Comparison of ENCODE assay signal across 8 cellular contexts in the genomic region with DNA sequence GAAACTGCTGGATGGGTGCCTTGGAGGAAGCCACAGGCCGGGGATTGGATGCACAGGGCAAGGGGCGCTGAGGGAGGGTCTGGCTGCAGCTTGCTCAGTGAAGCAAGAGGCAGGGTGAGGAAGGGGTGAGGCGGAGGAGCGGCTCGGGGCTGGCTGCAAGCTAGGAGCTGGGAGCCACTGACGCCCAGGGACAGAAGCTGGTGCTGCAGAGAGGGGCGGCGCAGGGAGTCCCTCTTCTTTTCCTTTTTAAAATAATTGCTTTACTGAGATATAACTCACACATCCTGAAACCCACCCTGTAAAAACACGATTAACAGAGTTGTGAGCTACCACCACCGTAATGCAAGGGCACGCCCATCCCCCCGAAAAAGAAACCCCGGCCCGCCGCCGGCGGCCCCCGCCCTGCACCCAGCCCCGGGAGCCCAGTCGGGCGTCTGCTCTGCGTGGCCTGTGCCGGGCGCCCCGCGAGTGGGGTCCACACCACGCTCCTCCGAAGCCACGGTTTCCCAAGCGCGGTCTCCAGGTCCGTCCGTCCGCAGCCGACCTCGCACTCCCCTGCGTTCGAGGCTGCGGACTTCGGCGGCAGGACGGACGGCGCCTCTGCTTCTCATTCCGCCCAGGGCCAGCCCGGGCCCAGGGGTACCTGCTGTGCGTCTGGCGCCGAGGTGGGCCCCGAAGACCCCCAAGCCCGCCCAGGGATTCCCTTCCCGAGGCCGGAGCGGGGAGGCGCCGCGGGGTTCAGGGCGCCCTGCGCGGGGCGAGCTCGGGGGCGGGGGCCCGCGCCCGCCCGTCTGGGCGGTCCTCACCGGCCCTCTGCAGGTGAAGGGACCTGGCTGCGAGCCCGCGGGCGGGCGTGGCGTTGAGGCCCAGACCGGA. TPM values are rescaled to one million over a fixed set of nuclear protein-coding genes. Genes with fewer than 3 reads are reported as not detected.
DNase-seq lines count a peak whose midpoint lies in the region; ATAC-seq and TF ChIP-seq lines count a peak whose summit lies in the region.

No MANE protein-coding gene starts in this region.

- no peaks in the 10 kb centered on the region for H3K27me3 ChIP-seq in PC-3 (ENCODE audit: low read length)

- no peaks in the 10 kb centered on the region for H3K9me3 ChIP-seq in PC-3 (ENCODE audit: low read length)

- H2AFZ ChIP-seq in PC-3 (ENCODE audit: low read length) = peak overlapping the region; percentile 83

- H3K36me3 ChIP-seq in PC-3 (ENCODE audit: low read depth, low read length) = no peaks in the 10 kb centered on the region

- H3K79me2 ChIP-seq in PC-3 (ENCODE audit: low read length) = peaks cover 34% of the 10 kb centered on the region

- intact Hi-C loops in PC-3 (cut with micrococcal nuclease) = loop anchor here (5.0 kb wide), 1 partner anchor 59 kb away; a partner anchor contains a TSS

- H3K9ac ChIP-seq in PC-3 (ENCODE audit: low read length) = peak overlapping the region; percentile 89

- DNase-seq in AG08396 (ENCODE audit: low spot score) (peak; percentile 66), PC-3 (peak; percentile 33), globus pallidus (ENCODE audit: low spot score) (peak; percentile 38), omental fat pad (ENCODE audit: low spot score) (no peak)
- peak in 3 of 4 experiments; percentile 17 to 58 (median 49) for DNase-seq in activated naive CD4-positive, alpha-beta T cell (lab: John Stamatoyannopoulos, UW)

- CTCF ChIA-PET in PC-3 (lab: Charles Lee) = interaction anchor here (0.5 kb wide), 1 partner anchor 86 kb away, joined by 5 read pairs; no protein-coding TSS in a partner anchor

- peak overlapping the region; percentile 73 for H3K4me3 ChIP-seq in PC-3 (ENCODE audit: low read length)

- peak overlapping the region; percentile 96 for H3K4me2 ChIP-seq in PC-3 (ENCODE audit: low read length)

- H3F3A ChIP-seq in PC-3 (ENCODE audit: low read length, unreplicated experiment) = no peaks in the 10 kb centered on the region

- peaks cover 35% of the 10 kb centered on the region for H3K4me1 ChIP-seq in PC-3 (ENCODE audit: insufficient read depth, low read length)

- no peaks in the 10 kb centered on the region for H3K9me2 ChIP-seq in PC-3 (replicated peaks; ENCODE audit: low read length)

- H4K20me1 ChIP-seq in PC-3 (ENCODE audit: low read length) = no peaks in the 10 kb centered on the region

- H3K27ac ChIP-seq in PC-3 (ENCODE audit: low read length) = peak overlapping the region; percentile 62

- no TSS peak for BruUV-seq in PC-3 (replicated peaks; lab: Mats Ljungman, UMichigan)

- POLR2A ChIA-PET in PC-3 (lab: Charles Lee; ENCODE audit: unreplicated experiment) = interaction anchor here (0.6 kb wide), 3 partner anchors 55 to 293 kb away, joined by 3 to 9 read pairs (median 5); no protein-coding TSS in a partner anchor

- ATAC-seq in GM18498 (IDR thresholded peaks at IDR 0.05; ENCODE audit: unreplicated experiment) (peak; percentile 5), HG02973 (IDR thresholded peaks at IDR 0.05; ENCODE audit: unreplicated experiment) (peak; percentile 1), PC-3 (peak; percentile 17), omental fat pad (ENCODE audit: low FRiP score) (peak; percentile 14), HG02610 (IDR thresholded peaks at IDR 0.05; ENCODE audit: unreplicated experiment) (no peak)

- peak; percentile 37; the same call in 1 of the 2 replicates for TF ChIP-seq CTCF in PC-3 (conservative IDR thresholded peaks at IDR 0.05; ENCODE audit: low read depth, low read length)
- TF ChIP-seq CTCF in omental fat pad (IDR thresholded peaks at IDR 0.05) = no peak

RNA-seq across cellular contexts. Expression of a gene that starts 0.9 kb away (rescaled TPM):
- 6.2 and 11.2 TPM in 2 replicates for total RNA-seq in PC-3 (2014; rRNA removed)
- total RNA-seq in omental fat pad = 10 to 100 TPM; 10.2 to 28.2 (median 13.0) TPM

RNA-seq across cellular contexts. Expression of a gene that starts 56.5 kb away (rescaled TPM):
- total RNA-seq in PC-3 (2014; rRNA removed) = 48.1 and 81.4 TPM in 2 replicates
- total RNA-seq in omental fat pad = 10 to 100 TPM; 38.8 to 71.2 (median 51.8) TPM
